ENCODE assay signal across 1 cellular context in the genomic region with DNA sequence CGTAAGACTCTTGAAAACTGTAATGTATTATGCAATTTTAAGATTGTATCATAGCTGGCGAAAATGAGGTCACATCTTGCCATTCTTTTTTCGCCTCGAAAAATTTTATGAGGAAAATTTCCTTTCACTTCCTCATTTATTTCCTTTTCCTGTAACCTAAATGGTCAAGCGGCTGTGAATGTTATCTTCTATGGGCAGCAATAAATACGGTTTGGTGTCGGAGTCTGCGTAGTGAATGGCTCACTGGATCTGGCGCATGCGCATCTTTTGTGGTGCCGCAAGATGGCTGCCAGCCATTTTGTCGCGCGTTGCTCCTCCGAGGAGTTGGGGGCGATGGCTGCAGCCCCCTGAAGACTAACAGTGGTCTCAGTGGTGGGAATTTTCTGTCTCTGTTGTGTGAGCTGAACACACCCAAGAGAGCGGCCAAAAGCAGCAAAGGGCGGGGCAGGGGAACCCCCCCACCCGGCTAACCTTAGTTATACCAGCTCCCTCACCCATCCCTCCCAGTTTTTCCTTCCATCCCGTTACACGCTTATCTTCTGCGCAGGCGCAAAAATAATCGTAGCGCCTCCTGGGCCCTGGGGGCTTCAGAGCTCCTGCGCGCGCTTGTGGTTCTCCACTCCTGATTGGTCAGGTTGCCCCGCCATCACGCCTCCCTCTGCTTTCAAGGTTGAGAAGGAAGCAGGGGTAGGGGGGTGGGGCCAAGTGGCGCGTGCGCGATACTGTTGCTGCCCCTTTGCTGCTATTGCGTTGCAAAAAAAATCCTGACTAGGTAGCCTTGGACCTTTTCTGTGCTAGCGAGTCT.
A peak's percentile ranks its signal among the peaks of the same experiment; 100 is the strongest.
TF ChIP-seq lines count a peak whose summit lies in the region.

A gene (plus strand): TSS at position 722 of the 805 bp plus-strand sequence. CDS start 568 bp downstream, outside the sequence.

TF ChIP-seq in HepG2, 621 proteins besides CTCF, POLR2A, EP300 and RAD21 (continued from another document and continues in another):
- TF ChIP-seq, protein P1, sequence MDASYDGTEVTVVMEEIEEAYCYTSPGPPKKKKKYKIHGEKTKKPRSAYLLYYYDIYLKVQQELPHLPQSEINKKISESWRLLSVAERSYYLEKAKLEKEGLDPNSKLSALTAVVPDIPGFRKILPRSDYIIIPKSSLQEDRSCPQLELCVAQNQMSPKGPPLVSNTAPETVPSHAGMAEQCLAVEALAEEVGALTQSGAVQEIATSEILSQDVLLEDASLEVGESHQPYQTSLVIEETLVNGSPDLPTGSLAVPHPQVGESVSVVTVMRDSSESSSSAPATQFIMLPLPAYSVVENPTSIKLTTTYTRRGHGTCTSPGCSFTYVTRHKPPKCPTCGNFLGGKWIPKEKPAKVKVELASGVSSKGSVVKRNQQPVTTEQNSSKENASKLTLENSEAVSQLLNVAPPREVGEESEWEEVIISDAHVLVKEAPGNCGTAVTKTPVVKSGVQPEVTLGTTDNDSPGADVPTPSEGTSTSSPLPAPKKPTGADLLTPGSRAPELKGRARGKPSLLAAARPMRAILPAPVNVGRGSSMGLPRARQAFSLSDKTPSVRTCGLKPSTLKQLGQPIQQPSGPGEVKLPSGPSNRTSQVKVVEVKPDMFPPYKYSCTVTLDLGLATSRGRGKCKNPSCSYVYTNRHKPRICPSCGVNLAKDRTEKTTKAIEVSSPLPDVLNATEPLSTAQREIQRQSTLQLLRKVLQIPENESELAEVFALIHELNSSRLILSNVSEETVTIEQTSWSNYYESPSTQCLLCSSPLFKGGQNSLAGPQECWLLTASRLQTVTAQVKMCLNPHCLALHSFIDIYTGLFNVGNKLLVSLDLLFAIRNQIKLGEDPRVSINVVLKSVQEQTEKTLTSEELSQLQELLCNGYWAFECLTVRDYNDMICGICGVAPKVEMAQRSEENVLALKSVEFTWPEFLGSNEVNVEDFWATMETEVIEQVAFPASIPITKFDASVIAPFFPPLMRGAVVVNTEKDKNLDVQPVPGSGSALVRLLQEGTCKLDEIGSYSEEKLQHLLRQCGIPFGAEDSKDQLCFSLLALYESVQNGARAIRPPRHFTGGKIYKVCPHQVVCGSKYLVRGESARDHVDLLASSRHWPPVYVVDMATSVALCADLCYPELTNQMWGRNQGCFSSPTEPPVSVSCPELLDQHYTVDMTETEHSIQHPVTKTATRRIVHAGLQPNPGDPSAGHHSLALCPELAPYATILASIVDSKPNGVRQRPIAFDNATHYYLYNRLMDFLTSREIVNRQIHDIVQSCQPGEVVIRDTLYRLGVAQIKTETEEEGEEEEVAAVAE (CRISPR knock-in tag; IDR thresholded peaks at IDR 0.05; ENCODE audit: borderline replicate concordance): peak; percentile 26; the same call in 1 of the 2 replicates
- TF ChIP-seq, protein P2, sequence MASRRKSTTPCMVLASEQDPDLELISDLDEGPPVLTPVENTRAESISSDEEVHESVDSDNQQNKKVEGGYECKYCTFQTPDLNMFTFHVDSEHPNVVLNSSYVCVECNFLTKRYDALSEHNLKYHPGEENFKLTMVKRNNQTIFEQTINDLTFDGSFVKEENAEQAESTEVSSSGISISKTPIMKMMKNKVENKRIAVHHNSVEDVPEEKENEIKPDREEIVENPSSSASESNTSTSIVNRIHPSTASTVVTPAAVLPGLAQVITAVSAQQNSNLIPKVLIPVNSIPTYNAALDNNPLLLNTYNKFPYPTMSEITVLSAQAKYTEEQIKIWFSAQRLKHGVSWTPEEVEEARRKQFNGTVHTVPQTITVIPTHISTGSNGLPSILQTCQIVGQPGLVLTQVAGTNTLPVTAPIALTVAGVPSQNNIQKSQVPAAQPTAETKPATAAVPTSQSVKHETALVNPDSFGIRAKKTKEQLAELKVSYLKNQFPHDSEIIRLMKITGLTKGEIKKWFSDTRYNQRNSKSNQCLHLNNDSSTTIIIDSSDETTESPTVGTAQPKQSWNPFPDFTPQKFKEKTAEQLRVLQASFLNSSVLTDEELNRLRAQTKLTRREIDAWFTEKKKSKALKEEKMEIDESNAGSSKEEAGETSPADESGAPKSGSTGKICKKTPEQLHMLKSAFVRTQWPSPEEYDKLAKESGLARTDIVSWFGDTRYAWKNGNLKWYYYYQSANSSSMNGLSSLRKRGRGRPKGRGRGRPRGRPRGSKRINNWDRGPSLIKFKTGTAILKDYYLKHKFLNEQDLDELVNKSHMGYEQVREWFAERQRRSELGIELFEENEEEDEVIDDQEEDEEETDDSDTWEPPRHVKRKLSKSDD (CRISPR knock-in tag; IDR thresholded peaks at IDR 0.05; ENCODE audit: low read depth): peak; percentile 91
- TF ChIP-seq ZNF382 (CRISPR knock-in tag; IDR thresholded peaks at IDR 0.05; ENCODE audit: borderline replicate concordance) (no peak), POLR2G (IDR thresholded peaks at IDR 0.05; ENCODE audit: low read depth, low read length) (peak; percentile 91), ZNF775 (CRISPR knock-in tag; IDR thresholded peaks at IDR 0.05; ENCODE audit: borderline replicate concordance) (peak; percentile 52; the same call in 1 of the 2 replicates), HDAC2 (CRISPR knock-in tag; IDR thresholded peaks at IDR 0.05) (no peak), ZNF432 (CRISPR knock-in tag; IDR thresholded peaks at IDR 0.05; ENCODE audit: borderline replicate concordance) (no peak), CREB1 (IDR thresholded peaks at IDR 0.05) (peak; percentile 48; the same call in 1 of the 2 replicates), CREB1 (CRISPR knock-in tag; IDR thresholded peaks at IDR 0.05) (peak; percentile 84), SAP130 (CRISPR knock-in tag; IDR thresholded peaks at IDR 0.05; ENCODE audit: low read depth) (peak; percentile 55), ZNF790 (CRISPR knock-in tag; IDR thresholded peaks at IDR 0.05; ENCODE audit: borderline replicate concordance) (no peak), ZSCAN30 (CRISPR knock-in tag; IDR thresholded peaks at IDR 0.05) (no peak), ZNF605 (CRISPR knock-in tag; IDR thresholded peaks at IDR 0.05) (peak; percentile 55), ZNF543 (CRISPR knock-in tag; IDR thresholded peaks at IDR 0.05) (peak; percentile 21; the same call in 1 of the 2 replicates), ZBTB8A (CRISPR knock-in tag; IDR thresholded peaks at IDR 0.05; ENCODE audit: borderline replicate concordance, low read depth) (no peak), ZNF317 (CRISPR knock-in tag; IDR thresholded peaks at IDR 0.05) (peak; percentile 9; the same call in 1 of the 2 replicates), ZNF737 (CRISPR knock-in tag; IDR thresholded peaks at IDR 0.05; ENCODE audit: borderline replicate concordance) (no peak), LCORL (IDR thresholded peaks at IDR 0.05) (no peak), LCORL (CRISPR knock-in tag; IDR thresholded peaks at IDR 0.05) (no peak), ZNF138 (CRISPR knock-in tag; IDR thresholded peaks at IDR 0.05; ENCODE audit: low read depth) (0 out of 2 replicates have a peak, but pooled peaks have one; percentile 33), RFXAP (CRISPR knock-in tag; IDR thresholded peaks at IDR 0.05; ENCODE audit: borderline replicate concordance) (peak; percentile 67; the same call in 1 of the 2 replicates), ZSCAN12 (CRISPR knock-in tag; IDR thresholded peaks at IDR 0.05) (no peak), ZNF337 (CRISPR knock-in tag; IDR thresholded peaks at IDR 0.05; ENCODE audit: borderline replicate concordance, low read depth) (no peak), KDM2A (CRISPR knock-in tag; IDR thresholded peaks at IDR 0.05; ENCODE audit: borderline replicate concordance, low read depth) (peak; percentile 84), SALL2 (CRISPR knock-in tag; IDR thresholded peaks at IDR 0.05) (peak; percentile 69; the same call in 1 of the 2 replicates), SRSF1 (optimal IDR thresholded peaks at IDR 0.05; ENCODE audit: low read depth, low read length) (peak; percentile 30), ZNF10 (CRISPR knock-in tag; IDR thresholded peaks at IDR 0.05; ENCODE audit: borderline replicate concordance, low read depth) (no peak), BORCS8-MEF2B (CRISPR knock-in tag; IDR thresholded peaks at IDR 0.05) (no peak; the same call in 1 of the 2 replicates), PTBP1 (IDR thresholded peaks at IDR 0.05; ENCODE audit: low read depth, low read length, poor library complexity, severe bottlenecking) (no peak), PRPF4 (IDR thresholded peaks at IDR 0.05; ENCODE audit: low read depth, low read length, poor library complexity, severe bottlenecking) (no peak), ATF7 (IDR thresholded peaks at IDR 0.05) (no peak), ATF7 (CRISPR knock-in tag; IDR thresholded peaks at IDR 0.05) (no peak), ZNF136 (CRISPR knock-in tag; IDR thresholded peaks at IDR 0.05; ENCODE audit: low read depth) (no peak; the same call in 1 of the 2 replicates), RELA (CRISPR knock-in tag; IDR thresholded peaks at IDR 0.05) (no peak), KMT2B (CRISPR knock-in tag; IDR thresholded peaks at IDR 0.05) (peak; percentile 32; the same call in 1 of the 2 replicates), ZNF589 (CRISPR knock-in tag; conservative IDR thresholded peaks at IDR 0.05) (no peak)
- TF ChIP-seq, protein P3, sequence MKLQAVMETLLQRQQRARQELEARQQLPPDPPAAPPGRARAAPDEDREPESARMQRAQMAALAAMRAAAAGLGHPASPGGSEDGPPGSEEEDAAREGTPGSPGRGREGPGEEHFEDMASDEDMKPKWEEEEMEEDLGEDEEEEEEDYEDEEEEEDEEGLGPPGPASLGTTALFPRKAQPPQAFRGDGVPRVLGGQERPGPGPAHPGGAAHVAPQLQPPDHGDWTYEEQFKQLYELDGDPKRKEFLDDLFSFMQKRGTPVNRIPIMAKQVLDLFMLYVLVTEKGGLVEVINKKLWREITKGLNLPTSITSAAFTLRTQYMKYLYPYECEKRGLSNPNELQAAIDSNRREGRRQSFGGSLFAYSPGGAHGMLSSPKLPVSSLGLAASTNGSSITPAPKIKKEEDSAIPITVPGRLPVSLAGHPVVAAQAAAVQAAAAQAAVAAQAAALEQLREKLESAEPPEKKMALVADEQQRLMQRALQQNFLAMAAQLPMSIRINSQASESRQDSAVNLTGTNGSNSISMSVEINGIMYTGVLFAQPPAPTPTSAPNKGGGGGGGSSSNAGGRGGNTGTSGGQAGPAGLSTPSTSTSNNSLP (IDR thresholded peaks at IDR 0.05; ENCODE audit: low read depth, low read length): no peak
- TF ChIP-seq, protein P4, sequence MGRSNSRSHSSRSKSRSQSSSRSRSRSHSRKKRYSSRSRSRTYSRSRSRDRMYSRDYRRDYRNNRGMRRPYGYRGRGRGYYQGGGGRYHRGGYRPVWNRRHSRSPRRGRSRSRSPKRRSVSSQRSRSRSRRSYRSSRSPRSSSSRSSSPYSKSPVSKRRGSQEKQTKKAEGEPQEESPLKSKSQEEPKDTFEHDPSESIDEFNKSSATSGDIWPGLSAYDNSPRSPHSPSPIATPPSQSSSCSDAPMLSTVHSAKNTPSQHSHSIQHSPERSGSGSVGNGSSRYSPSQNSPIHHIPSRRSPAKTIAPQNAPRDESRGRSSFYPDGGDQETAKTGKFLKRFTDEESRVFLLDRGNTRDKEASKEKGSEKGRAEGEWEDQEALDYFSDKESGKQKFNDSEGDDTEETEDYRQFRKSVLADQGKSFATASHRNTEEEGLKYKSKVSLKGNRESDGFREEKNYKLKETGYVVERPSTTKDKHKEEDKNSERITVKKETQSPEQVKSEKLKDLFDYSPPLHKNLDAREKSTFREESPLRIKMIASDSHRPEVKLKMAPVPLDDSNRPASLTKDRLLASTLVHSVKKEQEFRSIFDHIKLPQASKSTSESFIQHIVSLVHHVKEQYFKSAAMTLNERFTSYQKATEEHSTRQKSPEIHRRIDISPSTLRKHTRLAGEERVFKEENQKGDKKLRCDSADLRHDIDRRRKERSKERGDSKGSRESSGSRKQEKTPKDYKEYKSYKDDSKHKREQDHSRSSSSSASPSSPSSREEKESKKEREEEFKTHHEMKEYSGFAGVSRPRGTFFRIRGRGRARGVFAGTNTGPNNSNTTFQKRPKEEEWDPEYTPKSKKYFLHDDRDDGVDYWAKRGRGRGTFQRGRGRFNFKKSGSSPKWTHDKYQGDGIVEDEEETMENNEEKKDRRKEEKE (IDR thresholded peaks at IDR 0.05): no peak
- TF ChIP-seq, protein P5, sequence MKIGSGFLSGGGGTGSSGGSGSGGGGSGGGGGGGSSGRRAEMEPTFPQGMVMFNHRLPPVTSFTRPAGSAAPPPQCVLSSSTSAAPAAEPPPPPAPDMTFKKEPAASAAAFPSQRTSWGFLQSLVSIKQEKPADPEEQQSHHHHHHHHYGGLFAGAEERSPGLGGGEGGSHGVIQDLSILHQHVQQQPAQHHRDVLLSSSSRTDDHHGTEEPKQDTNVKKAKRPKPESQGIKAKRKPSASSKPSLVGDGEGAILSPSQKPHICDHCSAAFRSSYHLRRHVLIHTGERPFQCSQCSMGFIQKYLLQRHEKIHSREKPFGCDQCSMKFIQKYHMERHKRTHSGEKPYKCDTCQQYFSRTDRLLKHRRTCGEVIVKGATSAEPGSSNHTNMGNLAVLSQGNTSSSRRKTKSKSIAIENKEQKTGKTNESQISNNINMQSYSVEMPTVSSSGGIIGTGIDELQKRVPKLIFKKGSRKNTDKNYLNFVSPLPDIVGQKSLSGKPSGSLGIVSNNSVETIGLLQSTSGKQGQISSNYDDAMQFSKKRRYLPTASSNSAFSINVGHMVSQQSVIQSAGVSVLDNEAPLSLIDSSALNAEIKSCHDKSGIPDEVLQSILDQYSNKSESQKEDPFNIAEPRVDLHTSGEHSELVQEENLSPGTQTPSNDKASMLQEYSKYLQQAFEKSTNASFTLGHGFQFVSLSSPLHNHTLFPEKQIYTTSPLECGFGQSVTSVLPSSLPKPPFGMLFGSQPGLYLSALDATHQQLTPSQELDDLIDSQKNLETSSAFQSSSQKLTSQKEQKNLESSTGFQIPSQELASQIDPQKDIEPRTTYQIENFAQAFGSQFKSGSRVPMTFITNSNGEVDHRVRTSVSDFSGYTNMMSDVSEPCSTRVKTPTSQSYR (CRISPR knock-in tag; IDR thresholded peaks at IDR 0.05; ENCODE audit: borderline replicate concordance): peak; percentile 51
- TF ChIP-seq, protein P6, sequence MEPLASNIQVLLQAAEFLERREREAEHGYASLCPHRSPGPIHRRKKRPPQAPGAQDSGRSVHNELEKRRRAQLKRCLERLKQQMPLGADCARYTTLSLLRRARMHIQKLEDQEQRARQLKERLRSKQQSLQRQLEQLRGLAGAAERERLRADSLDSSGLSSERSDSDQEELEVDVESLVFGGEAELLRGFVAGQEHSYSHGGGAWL (CRISPR knock-in tag; IDR thresholded peaks at IDR 0.05): no peak
- TF ChIP-seq, protein P7, sequence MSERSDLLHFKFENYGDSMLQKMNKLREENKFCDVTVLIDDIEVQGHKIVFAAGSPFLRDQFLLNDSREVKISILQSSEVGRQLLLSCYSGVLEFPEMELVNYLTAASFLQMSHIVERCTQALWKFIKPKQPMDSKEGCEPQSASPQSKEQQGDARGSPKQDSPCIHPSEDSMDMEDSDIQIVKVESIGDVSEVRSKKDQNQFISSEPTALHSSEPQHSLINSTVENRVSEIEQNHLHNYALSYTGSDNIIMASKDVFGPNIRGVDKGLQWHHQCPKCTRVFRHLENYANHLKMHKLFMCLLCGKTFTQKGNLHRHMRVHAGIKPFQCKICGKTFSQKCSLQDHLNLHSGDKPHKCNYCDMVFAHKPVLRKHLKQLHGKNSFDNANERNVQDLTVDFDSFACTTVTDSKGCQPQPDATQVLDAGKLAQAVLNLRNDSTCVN (CRISPR knock-in tag; IDR thresholded peaks at IDR 0.05; ENCODE audit: borderline replicate concordance): 0 out of 2 replicates have a peak, but pooled peaks have one; percentile 56
- TF ChIP-seq, protein P8, sequence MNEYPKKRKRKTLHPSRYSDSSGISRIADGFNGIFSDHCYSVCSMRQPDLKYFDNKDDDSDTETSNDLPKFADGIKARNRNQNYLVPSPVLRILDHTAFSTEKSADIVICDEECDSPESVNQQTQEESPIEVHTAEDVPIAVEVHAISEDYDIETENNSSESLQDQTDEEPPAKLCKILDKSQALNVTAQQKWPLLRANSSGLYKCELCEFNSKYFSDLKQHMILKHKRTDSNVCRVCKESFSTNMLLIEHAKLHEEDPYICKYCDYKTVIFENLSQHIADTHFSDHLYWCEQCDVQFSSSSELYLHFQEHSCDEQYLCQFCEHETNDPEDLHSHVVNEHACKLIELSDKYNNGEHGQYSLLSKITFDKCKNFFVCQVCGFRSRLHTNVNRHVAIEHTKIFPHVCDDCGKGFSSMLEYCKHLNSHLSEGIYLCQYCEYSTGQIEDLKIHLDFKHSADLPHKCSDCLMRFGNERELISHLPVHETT (CRISPR knock-in tag; conservative IDR thresholded peaks at IDR 0.05): peak; percentile 18; the same call in 1 of the 2 replicates
